8 cellular contexts compared by ENCODE assay signal in the genomic region with DNA sequence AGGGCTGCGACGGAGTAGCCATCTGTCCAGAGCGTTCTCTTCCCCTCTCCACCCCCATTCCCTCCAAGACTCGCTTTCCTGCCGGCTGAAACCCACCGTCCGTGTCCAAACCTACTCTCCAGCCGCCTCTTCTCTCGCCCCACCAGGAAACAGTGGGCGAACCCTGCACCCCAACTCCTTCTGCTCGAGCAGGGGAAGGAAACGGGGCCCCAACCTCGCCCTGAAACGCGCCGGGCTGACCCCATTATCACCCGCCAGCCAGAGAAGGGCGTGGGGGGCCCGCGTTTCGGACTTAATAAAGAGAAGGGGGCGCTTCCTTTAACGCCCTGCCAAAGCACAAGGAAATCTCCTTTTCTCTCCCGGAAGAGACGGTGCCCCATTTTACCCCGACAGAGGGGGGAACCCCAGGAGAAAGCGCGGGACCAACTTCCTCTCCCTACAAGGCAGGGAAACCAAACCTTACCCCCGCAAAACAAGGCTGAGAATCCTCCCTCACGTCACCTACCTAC. TPM values are rescaled to one million over a fixed set of nuclear protein-coding genes. Genes with fewer than 3 reads are reported as not detected.
DNase-seq lines count a peak whose midpoint lies in the region; ATAC-seq and TF ChIP-seq lines count a peak whose summit lies in the region.

No MANE protein-coding gene starts in this region.

- TF ChIP-seq CTCF in GM12864 (IDR thresholded peaks at IDR 0.05; ENCODE audit: low read depth, low read length, missing control alignments), result no peak
- TF ChIP-seq CTCF in Panc1 (IDR thresholded peaks at IDR 0.05), result no peak

- no CpG with 5 or more reads among the region's 30 CpGs for WGBS in iPS DF 6.9 (ENCODE audit: insufficient coverage, insufficient read length)

- intact Hi-C loops in Panc1 (cut with micrococcal nuclease; ENCODE audit: unreplicated experiment), result no loop called here

- H3K36me3 ChIP-seq in Panc1 (ENCODE audit: control insufficient read depth, insufficient read depth, low read length), result no peaks in the 10 kb centered on the region; the same call in 1 of the 2 replicates
- H3K36me3 ChIP-seq in iPS DF 6.9 (ENCODE audit: control insufficient read depth, insufficient read depth, low read length), result no peaks in the 10 kb centered on the region

- in situ Hi-C loops in Panc1 (cut with HindIII; ENCODE audit: low pct_unique_long_range_greater_than_20kb, low sequenced_read_pairs), result no loop called here

- peaks cover 43% of the 10 kb centered on the region for H3K36me3 Mint-ChIP-seq in activated naive CD8-positive, alpha-beta T cell treated with anti-CD3 and anti-CD28 coated beads, Interleukin-2, amount 50 U/mL, for 24 hours (ENCODE audit: low read depth)

- POLR2A ChIA-PET in Panc1 (lab: Charles Lee), result no interaction called here

- H3K27me3 ChIP-seq in Panc1 (ENCODE audit: control insufficient read depth, insufficient read depth, low read length), result no peaks in the 10 kb centered on the region
- no peaks in the 10 kb centered on the region for H3K27me3 ChIP-seq in iPS DF 6.9 (ENCODE audit: control insufficient read depth, insufficient read depth, low read length)

- H3K4me1 Mint-ChIP-seq in activated naive CD8-positive, alpha-beta T cell treated with anti-CD3 and anti-CD28 coated beads, Interleukin-2, amount 50 U/mL, for 24 hours, result peaks cover 53% of the 10 kb centered on the region

- H3K4me1 ChIP-seq in Panc1 (ENCODE audit: control insufficient read depth, insufficient read depth, low read length), result peaks cover 36% of the 10 kb centered on the region
- no peaks in the 10 kb centered on the region for H3K4me1 ChIP-seq in iPS DF 6.9 (ENCODE audit: control insufficient read depth, insufficient read depth, low read length)

- no peaks in the 10 kb centered on the region for H3K9me3 Mint-ChIP-seq in activated naive CD8-positive, alpha-beta T cell treated with anti-CD3 and anti-CD28 coated beads, Interleukin-2, amount 50 U/mL, for 24 hours

- H3K27me3 Mint-ChIP-seq in activated naive CD8-positive, alpha-beta T cell treated with anti-CD3 and anti-CD28 coated beads, Interleukin-2, amount 50 U/mL, for 24 hours, result peaks cover 2% of the 10 kb centered on the region

- H3K4me3 Mint-ChIP-seq in activated naive CD8-positive, alpha-beta T cell treated with anti-CD3 and anti-CD28 coated beads, Interleukin-2, amount 50 U/mL, for 24 hours, result peak overlapping the region; percentile 93

- H3K9me3 ChIP-seq in Panc1 (ENCODE audit: control insufficient read depth, insufficient read depth, low read depth, low read length) (no peaks in the 10 kb centered on the region), iPS DF 6.9 (ENCODE audit: control insufficient read depth, insufficient read depth, low read length) (no peaks in the 10 kb centered on the region)

- peak overlapping the region; percentile 98 for H3K27ac Mint-ChIP-seq in activated naive CD8-positive, alpha-beta T cell treated with anti-CD3 and anti-CD28 coated beads, Interleukin-2, amount 50 U/mL, for 24 hours

- TSS peak; percentile 55 for BruUV-seq in Panc1 (replicated peaks; lab: Mats Ljungman, UMichigan)

- H3K27ac ChIP-seq in Panc1 (ENCODE audit: low read length), result peak overlapping the region; percentile 98
- H3K27ac ChIP-seq in iPS DF 6.9 (ENCODE audit: low read length), result peak overlapping the region; percentile 4

- no peak for ATAC-seq in Panc1
- ATAC-seq in activated naive CD8-positive, alpha-beta T cell treated with anti-CD3 and anti-CD28 coated beads, Interleukin-2, amount 50 U/mL, for 24 hours, result no peak
- no peak for ATAC-seq in HG02884 (IDR thresholded peaks at IDR 0.05; ENCODE audit: unreplicated experiment)
- no peak for ATAC-seq in HG02763 (IDR thresholded peaks at IDR 0.05; ENCODE audit: unreplicated experiment)

- H3K4me3 ChIP-seq in GM12864 (ENCODE audit: low read depth, low read length) (peak overlapping the region; percentile 96), Panc1 (ENCODE audit: low read depth in 2 of 2, low read length in 2 of 2) (peak overlapping the region; percentile 85 to 86), iPS DF 6.9 (ENCODE audit: low read length) (peak overlapping the region; percentile 74)

- DNase-seq in GM12864 (ENCODE audit: low read depth) (no peak), Panc1 (ENCODE audit: low read depth, low spot score) (no peak), iPS DF 6.9 (ENCODE audit: low read depth, low spot score) (no peak), NCI-H2171 (lab: John Stamatoyannopoulos, UW) (no peak)
- DNase-seq in activated naive CD8-positive, alpha-beta T cell treated with anti-CD3 and anti-CD28 coated beads, Interleukin-2, amount 50 U/mL, for 24 hours, result peak; percentile 64
- DNase-seq in stimulated activated CD4-positive, alpha-beta T cell treated with anti-CD3 and anti-CD28 coated beads, Interleukin-12 subunit alpha, Interleukin-12 subunit beta, amount 100 ng/mL, for 4 hours, result peak; percentile 45

- CTCF ChIA-PET in Panc1 (lab: Charles Lee), result no interaction called here

RNA-seq across cellular contexts. Expression of a gene that starts 2.4 kb away (rescaled TPM):
- 42.7 TPM for total RNA-seq in Panc1 (2021; ENCODE audit: unreplicated experiment)
- 18.9 TPM for polyA plus RNA-seq in Panc1 (2012; ENCODE audit: insufficient read length)

RNA-seq across cellular contexts. Expression of a gene that starts 19.5 kb away (rescaled TPM):
- 140 TPM for total RNA-seq in Panc1 (2021; ENCODE audit: unreplicated experiment)
- polyA plus RNA-seq in Panc1 (2012; ENCODE audit: insufficient read length), result 112 TPM

Comparison
In these comparisons a context has a peak if more than half of its experiments do, and no peak if none do; other contexts are left out.
1. DNase-seq: peak in activated naive CD8-positive, alpha-beta T cell treated with anti-CD3 and anti-CD28 coated beads, Interleukin-2, amount 50 U/mL, for 24 hours (single experiment) and stimulated activated CD4-positive, alpha-beta T cell treated with anti-CD3 and anti-CD28 coated beads, Interleukin-12 subunit alpha, Interleukin-12 subunit beta, amount 100 ng/mL, for 4 hours (single experiment); none in GM12864 (single experiment), Panc1 (single experiment), iPS DF 6.9 (single experiment) and NCI-H2171 (single experiment).
2. Peak in every context shown above with its lines, with median percentiles within 50 percentile points of each other: H3K4me3 ChIP-seq.